23 cellular contexts compared by ENCODE assay signal in genomic region chr20:38146628-38147027, GRCh38.
"Had no signal": no experiment of that assay in that cellular context is flagged by ENCODE, and none has a peak within 500 bp of the region (broad histone marks: within the 10 kb centered on the region; RNA-seq: fewer than 3 reads in every experiment).

No MANE protein-coding gene starts in this region.

- H3K4me3 Mint-ChIP-seq: activated CD4-positive, alpha-beta memory T cell treated with anti-CD3 and anti-CD28 coated beads, Interleukin-2, amount 10 ng/mL, durations not matched to agents 7 days and 5 days; activated CD4-positive, alpha-beta T cell treated with anti-CD3 and anti-CD28 coated beads, Interleukin-2, amount 10 ng/mL, durations not matched to agents 24 days and 14 days; activated naive CD4-positive, alpha-beta T cell treated with anti-CD3 and anti-CD28 coated beads, Interleukin-2, amount 10 ng/mL, durations not matched to agents 7 days and 5 days; activated T-cell treated with anti-CD3 and anti-CD28 coated beads, Interleukin-2, amount 50 U/mL, for 72 hours; natural killer cell treated with Interleukin-12 subunit alpha and Interleukin-12 subunit beta and Interleukin-15 and Interleukin-18, amount 100 ng/mL, for 72 hours; stimulated activated effector memory CD8-positive, alpha-beta T cell treated with anti-CD3 and anti-CD28 coated beads, Interleukin-12 subunit alpha, Interleukin-12 subunit beta, amount 100 ng/mL, for 72 hours; T-helper 2 cell treated with Interferon-gamma antibody and Interleukin-4, amounts not matched to agents 5 μg/mL and 100 μg/mL, for 36 hours had no signal

- H3K4me3 ChIP-seq: pancreas, stomach, suprapubic skin, transverse colon, vagina had no signal

- H3K36me3 Mint-ChIP-seq: activated naive CD4-positive, alpha-beta T cell treated with anti-CD3 and anti-CD28 coated beads, Interleukin-2, amount 10 ng/mL, durations not matched to agents 7 days and 5 days; natural killer cell treated with Interleukin-12 subunit alpha and Interleukin-12 subunit beta and Interleukin-15 and Interleukin-18, amount 100 ng/mL, for 72 hours; stimulated activated effector memory CD8-positive, alpha-beta T cell treated with anti-CD3 and anti-CD28 coated beads, Interleukin-12 subunit alpha, Interleukin-12 subunit beta, amount 100 ng/mL, for 72 hours had no signal

- H3K9me3 ChIP-seq: neutrophil, pancreas, stomach, suprapubic skin, transverse colon, vagina had no signal

- H3K27ac ChIP-seq: neutrophil, pancreas, stomach, suprapubic skin, transverse colon, vagina, VCaP had no signal

- ATAC-seq: activated CD4-positive, CD25-positive, alpha-beta regulatory T cell treated with anti-CD3 and anti-CD28 coated beads, Interleukin-2, amount 50 U/mL, for 24 hours; activated T-cell treated with anti-CD3 and anti-CD28 coated beads, Interleukin-2, amount 50 U/mL, for 72 hours; esophagus mucosa; left ventricle myocardium superior; natural killer cell treated with Interleukin-12 subunit alpha and Interleukin-12 subunit beta and Interleukin-15 and Interleukin-18, amount 100 ng/mL, for 72 hours; pancreas; sciatic nerve; stimulated activated effector memory CD8-positive, alpha-beta T cell treated with anti-CD3 and anti-CD28 coated beads, Interleukin-12 subunit alpha, Interleukin-12 subunit beta, amount 100 ng/mL, for 72 hours had no signal

- H3K27me3 Mint-ChIP-seq: activated CD4-positive, alpha-beta T cell treated with anti-CD3 and anti-CD28 coated beads, Interleukin-2, amount 10 ng/mL, durations not matched to agents 24 days and 14 days had no signal

- H3K27ac Mint-ChIP-seq: activated CD4-positive, alpha-beta memory T cell treated with anti-CD3 and anti-CD28 coated beads, Interleukin-2, amount 10 ng/mL, durations not matched to agents 7 days and 5 days; activated CD4-positive, alpha-beta T cell treated with anti-CD3 and anti-CD28 coated beads, Interleukin-2, amount 10 ng/mL, durations not matched to agents 24 days and 14 days; activated naive CD4-positive, alpha-beta T cell treated with anti-CD3 and anti-CD28 coated beads, Interleukin-2, amount 10 ng/mL, durations not matched to agents 7 days and 5 days; activated T-cell treated with anti-CD3 and anti-CD28 coated beads, Interleukin-2, amount 50 U/mL, for 72 hours; stimulated activated effector memory CD8-positive, alpha-beta T cell treated with anti-CD3 and anti-CD28 coated beads, Interleukin-12 subunit alpha, Interleukin-12 subunit beta, amount 100 ng/mL, for 72 hours; T-helper 2 cell treated with Interferon-gamma antibody and Interleukin-4, amounts not matched to agents 5 μg/mL and 100 μg/mL, for 36 hours had no signal

- H3K4me1 Mint-ChIP-seq: activated CD4-positive, alpha-beta memory T cell treated with anti-CD3 and anti-CD28 coated beads, Interleukin-2, amount 10 ng/mL, durations not matched to agents 7 days and 5 days had no signal

- DNase-seq: activated CD4-positive, alpha-beta memory T cell treated with anti-CD3 and anti-CD28 coated beads, Interleukin-2, amount 10 ng/mL, durations not matched to agents 7 days and 5 days; activated CD4-positive, alpha-beta T cell treated with anti-CD3 and anti-CD28 coated beads, Interleukin-2, amount 10 ng/mL, durations not matched to agents 24 days and 14 days; activated effector memory CD4-positive, alpha-beta T cell treated with anti-CD3 and anti-CD28 coated beads, Interleukin-2, amount 50 U/mL, for 16 hours; activated naive CD4-positive, alpha-beta T cell treated with anti-CD3 and anti-CD28 coated beads, Interleukin-2, amount 10 ng/mL, durations not matched to agents 7 days and 5 days; activated T-cell treated with anti-CD3 and anti-CD28 coated beads, Interleukin-2, amount 50 U/mL, for 72 hours; effector memory CD4-positive, alpha-beta T cell; hippocampal formation; left ventricle myocardium superior; small intestine; stimulated activated CD4-positive, alpha-beta T cell treated with anti-CD3 and anti-CD28 coated beads, Interleukin-2, amount 100 ng/mL, for 24 hours; stomach; transverse colon had no signal

- H3K36me3 ChIP-seq: neutrophil, pancreas, suprapubic skin, transverse colon had no signal

- H3K27me3 ChIP-seq: neutrophil, pancreas, stomach, suprapubic skin, transverse colon, vagina had no signal

- H3K9me3 Mint-ChIP-seq: activated CD4-positive, alpha-beta memory T cell treated with anti-CD3 and anti-CD28 coated beads, Interleukin-2, amount 10 ng/mL, durations not matched to agents 7 days and 5 days; activated CD4-positive, alpha-beta T cell treated with anti-CD3 and anti-CD28 coated beads, Interleukin-2, amount 10 ng/mL, durations not matched to agents 24 days and 14 days; activated naive CD4-positive, alpha-beta T cell treated with anti-CD3 and anti-CD28 coated beads, Interleukin-2, amount 10 ng/mL, durations not matched to agents 7 days and 5 days; activated T-cell treated with anti-CD3 and anti-CD28 coated beads, Interleukin-2, amount 50 U/mL, for 72 hours; natural killer cell treated with Interleukin-12 subunit alpha and Interleukin-12 subunit beta and Interleukin-15 and Interleukin-18, amount 100 ng/mL, for 72 hours; stimulated activated effector memory CD8-positive, alpha-beta T cell treated with anti-CD3 and anti-CD28 coated beads, Interleukin-12 subunit alpha, Interleukin-12 subunit beta, amount 100 ng/mL, for 72 hours; T-helper 2 cell treated with Interferon-gamma antibody and Interleukin-4, amounts not matched to agents 5 μg/mL and 100 μg/mL, for 36 hours had no signal
